ENCODE assay signal across 2 cellular contexts in the genomic region with DNA sequence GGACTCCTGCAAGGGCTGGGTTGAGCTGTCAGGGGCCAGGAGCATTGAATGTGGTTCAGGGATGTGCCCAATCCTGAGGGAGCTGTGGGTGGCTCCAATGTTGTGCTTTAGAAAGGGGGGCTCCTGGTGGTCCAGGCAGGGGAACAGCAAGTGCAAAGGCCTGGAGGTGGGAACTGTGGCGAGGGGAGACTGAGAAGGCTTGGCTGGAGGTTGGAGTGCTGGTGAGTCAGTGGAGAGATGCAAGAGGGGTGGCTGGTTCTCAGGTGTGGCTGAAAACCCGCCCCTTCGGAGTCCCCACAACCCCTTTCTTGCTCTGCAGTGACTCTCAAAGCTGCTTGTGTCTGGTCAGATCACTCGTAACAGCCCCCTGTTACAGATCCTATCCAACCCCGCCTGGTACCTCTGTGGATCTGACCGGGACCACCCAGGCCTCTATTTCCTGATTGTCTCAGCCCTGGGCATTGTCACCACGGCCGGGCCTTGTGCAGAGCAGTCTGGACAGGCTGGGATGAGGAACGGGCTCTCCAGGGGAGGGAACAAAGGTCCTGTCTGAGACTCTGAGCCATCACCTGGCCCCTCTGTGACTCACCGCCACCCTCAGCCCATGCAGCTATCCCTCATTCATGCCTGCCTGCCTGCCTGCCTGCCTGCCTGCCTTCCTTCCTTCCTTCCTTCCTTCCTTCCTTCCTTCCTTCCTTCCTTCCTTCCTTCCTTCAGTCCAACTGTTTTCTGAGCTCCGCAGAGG.
A peak's percentile ranks its signal among the peaks of the same experiment; 100 is the strongest.
TF ChIP-seq lines count a peak whose summit lies in the region.

No MANE protein-coding gene starts in this region.

TF ChIP-seq in A549, 52 proteins besides CTCF, POLR2A, EP300 and RAD21:
- TF ChIP-seq KDM1A (IDR thresholded peaks at IDR 0.05; ENCODE audit: low read depth) (no peak), PHF8 (IDR thresholded peaks at IDR 0.05; ENCODE audit: borderline replicate concordance, low read depth) (no peak), BHLHE40 (IDR thresholded peaks at IDR 0.05; ENCODE audit: low read depth, low read length) (no peak), ZNF302 (CRISPR knock-in tag; IDR thresholded peaks at IDR 0.05) (no peak), NFE2L2 (conservative IDR thresholded peaks at IDR 0.05; ENCODE audit: low read length) (no peak), SREBF2 (IDR thresholded peaks at IDR 0.05) (no peak), ESRRA (IDR thresholded peaks at IDR 0.05; ENCODE audit: borderline replicate concordance, low read length) (no peak), CBX8 (IDR thresholded peaks at IDR 0.05) (no peak), HOXB5 (CRISPR knock-in tag; IDR thresholded peaks at IDR 0.05) (no peak), HES2 (IDR thresholded peaks at IDR 0.05) (no peak), POLR2AphosphoS2 (conservative IDR thresholded peaks at IDR 0.05; ENCODE audit: low read length) (no peak), NPAS2 (CRISPR knock-in tag; IDR thresholded peaks at IDR 0.05; ENCODE audit: borderline replicate concordance) (no peak)

TF ChIP-seq in HepG2, 621 proteins besides CTCF, POLR2A, EP300 and RAD21:
- peak; percentile 60 for TF ChIP-seq FOSL2 (CRISPR knock-in tag; IDR thresholded peaks at IDR 0.05)
- TF ChIP-seq CCDC6 (CRISPR knock-in tag; IDR thresholded peaks at IDR 0.05) = no peak
TF ChIP-seq in HepG2: peak in this region for 1.
